Comparison of ENCODE assay signal across 24 cellular contexts in genomic region chr15:47652213-47652852, GRCh38.
"Had no signal": no experiment of that assay in that cellular context is flagged by ENCODE, and none has a peak within 500 bp of the region (broad histone marks: within the 10 kb centered on the region; RNA-seq: fewer than 3 reads in every experiment).

No MANE protein-coding gene starts in this region.

- H3K36me3 ChIP-seq: esophagus muscularis mucosa, gastrocnemius medialis, sigmoid colon, thoracic aorta, upper lobe of left lung had no signal

- H3K9me3 Mint-ChIP-seq: activated B cell treated with CpG ODN at 0.5 μM for 24 hours; activated T-cell treated with anti-CD3 and anti-CD28 coated beads, Interleukin-2, amount 50 U/mL, for 24 hours; activated T-helper 17 cell treated with anti-CD3 and anti-CD28 coated beads, Interleukin-2, amount 50 U/mL, for 72 hours; memory B cell; T-cell; T-helper 2 cell treated with Interferon-gamma antibody and Interleukin-4, amounts not matched to agents 5 μg/mL and 100 μg/mL, for 36 hours had no signal

- H3K4me3 ChIP-seq: coronary artery, esophagus muscularis mucosa, gastrocnemius medialis, mucosa of descending colon, sigmoid colon, thoracic aorta, upper lobe of left lung had no signal

- H3K4me1 ChIP-seq: esophagus muscularis mucosa, sigmoid colon, upper lobe of left lung had no signal

- H3K27me3 ChIP-seq: esophagus muscularis mucosa, sigmoid colon, upper lobe of left lung had no signal

- ATAC-seq: activated CD4-positive, alpha-beta T cell treated with anti-CD3 and anti-CD28 coated beads for 36 hours; activated T-helper 17 cell treated with anti-CD3 and anti-CD28 coated beads, Interleukin-2, amount 50 U/mL, for 72 hours; gastrocnemius medialis; mucosa of descending colon; T-cell had no signal

- H3K9me3 ChIP-seq: esophagus muscularis mucosa, gastrocnemius medialis, mucosa of descending colon, sigmoid colon, thoracic aorta, upper lobe of left lung had no signal

- H3K27ac ChIP-seq: coronary artery, esophagus muscularis mucosa, gastrocnemius medialis, sigmoid colon, thoracic aorta, upper lobe of left lung had no signal

- DNase-seq: activated B cell treated with CpG ODN at 0.5 μM for 24 hours; activated CD4-positive, alpha-beta T cell treated with anti-CD3 and anti-CD28 coated beads for 36 hours; activated CD4-positive, alpha-beta T cell treated with anti-CD3 and anti-CD28 coated beads, Interleukin-2, amount 50 U/mL, for 4 hours; activated CD8-positive, alpha-beta memory T cell treated with anti-CD3 and anti-CD28 coated beads for 24 hours; activated CD8-positive, alpha-beta memory T cell treated with anti-CD3 and anti-CD28 coated beads, Interleukin-2, amount 50 U/mL, for 4 hours; activated T-cell treated with anti-CD3 and anti-CD28 coated beads, Interleukin-2, amount 50 U/mL, for 24 hours; cerebellar nuclear complex; gastrocnemius medialis; head of caudate nucleus; mucosa of descending colon; occipital lobe; retina; sigmoid colon; stimulated activated CD4-positive, alpha-beta T cell treated with anti-CD3 and anti-CD28 coated beads, Interleukin-4, amount 100 ng/mL, for 24 hours; stimulated activated naive CD4-positive, alpha-beta T cell treated with Interleukin-2 at 50 U/mL for 16 hours; T-cell had no signal

- H3K27ac Mint-ChIP-seq: activated B cell treated with CpG ODN at 0.5 μM for 24 hours; activated CD4-positive, alpha-beta T cell treated with anti-CD3 and anti-CD28 coated beads for 36 hours; activated naive CD8-positive, alpha-beta T cell; activated T-cell treated with anti-CD3 and anti-CD28 coated beads, Interleukin-2, amount 50 U/mL, for 24 hours; activated T-helper 17 cell treated with anti-CD3 and anti-CD28 coated beads, Interleukin-2, amount 50 U/mL, for 72 hours; memory B cell; T-cell; T-helper 2 cell treated with Interferon-gamma antibody and Interleukin-4, amounts not matched to agents 5 μg/mL and 100 μg/mL, for 36 hours had no signal

- H3K4me3 Mint-ChIP-seq: activated B cell treated with CpG ODN at 0.5 μM for 24 hours; activated CD4-positive, alpha-beta T cell treated with anti-CD3 and anti-CD28 coated beads for 36 hours; activated naive CD8-positive, alpha-beta T cell; activated T-cell treated with anti-CD3 and anti-CD28 coated beads, Interleukin-2, amount 50 U/mL, for 24 hours; activated T-helper 17 cell treated with anti-CD3 and anti-CD28 coated beads, Interleukin-2, amount 50 U/mL, for 72 hours; memory B cell; T-cell; T-helper 2 cell treated with Interferon-gamma antibody and Interleukin-4, amounts not matched to agents 5 μg/mL and 100 μg/mL, for 36 hours had no signal

- H3K36me3 Mint-ChIP-seq: activated naive CD8-positive, alpha-beta T cell; memory B cell; T-cell had no signal

- H3K27me3 Mint-ChIP-seq: activated B cell treated with CpG ODN at 0.5 μM for 24 hours; activated CD4-positive, alpha-beta T cell treated with anti-CD3 and anti-CD28 coated beads for 36 hours; activated naive CD8-positive, alpha-beta T cell; activated T-cell treated with anti-CD3 and anti-CD28 coated beads, Interleukin-2, amount 50 U/mL, for 24 hours had no signal

- H3K4me1 Mint-ChIP-seq: activated B cell treated with CpG ODN at 0.5 μM for 24 hours; activated CD4-positive, alpha-beta T cell treated with anti-CD3 and anti-CD28 coated beads for 36 hours; activated T-helper 17 cell treated with anti-CD3 and anti-CD28 coated beads, Interleukin-2, amount 50 U/mL, for 72 hours; memory B cell; T-cell had no signal
